Comparison of ENCODE assay signal across 14 cellular contexts in genomic region chr1:231390071-231390470, GRCh38. TPM values are rescaled to one million over a fixed set of nuclear protein-coding genes. Genes with fewer than 3 reads are reported as not detected.
DNase-seq lines count a peak whose midpoint lies in the region; ATAC-seq, FAIRE-seq and TF ChIP-seq lines count a peak whose summit lies in the region.
"Had no signal": no experiment of that assay in that cellular context is flagged by ENCODE, and none has a peak within 500 bp of the region (broad histone marks: within the 10 kb centered on the region; RNA-seq: fewer than 3 reads in every experiment).

No MANE protein-coding gene starts in this region.

- H3K4me1 Mint-ChIP-seq in activated CD4-positive, alpha-beta T cell treated with anti-CD3 and anti-CD28 coated beads for 36 hours: peaks cover 49% of the 10 kb centered on the region
- H3K4me1 Mint-ChIP-seq: nephron progenitor cell had no signal

- peak; percentile 48 for DNase-seq in activated CD4-positive, alpha-beta T cell treated with anti-CD3 and anti-CD28 coated beads for 36 hours
- no peak for DNase-seq in activated CD4-positive, alpha-beta T cell treated with anti-CD3 and anti-CD28 coated beads, Interleukin-2, amount 50 U/mL, for 1 hour
- peak; percentile 31 for DNase-seq in RCC 7860 (ENCODE audit: low spot score)
- peak; percentile 62 for DNase-seq in choroid plexus epithelial cell (ENCODE audit: low read depth)
- peak; percentile 66 for DNase-seq in renal cortical epithelial cell (ENCODE audit: low read depth)
- DNase-seq in HEK293T (ENCODE audit: extremely low spot score): no peak
- DNase-seq in Right ventricle myocardium superior: no peak
- DNase-seq: DND-41, kidney, NCI-H1417 treated with DMSO at 0.1 percent for 48 hours, nephron progenitor cell had no signal

- POLR2A ChIA-PET in activated CD4-positive, alpha-beta T cell treated with anti-CD3 and anti-CD28 coated beads for 36 hours (lab: Charles Lee): no interaction called here
- POLR2A ChIA-PET in HEK293T (lab: Yijun Ruan, JAX): no interaction called here

- H3K4me3 Mint-ChIP-seq in activated CD4-positive, alpha-beta T cell treated with anti-CD3 and anti-CD28 coated beads for 36 hours: no peak overlapping the region
- H3K4me3 Mint-ChIP-seq: nephron progenitor cell had no signal

- peaks cover 7% of the 10 kb centered on the region for H3K36me3 Mint-ChIP-seq in activated CD4-positive, alpha-beta T cell treated with anti-CD3 and anti-CD28 coated beads for 36 hours (ENCODE audit: low read depth)

- FAIRE-seq in RCC 7860 (lab: Jason Lieb, UNC): peak; percentile 76
- FAIRE-seq: A204.1, kidney had no signal

- no peaks in the 10 kb centered on the region for H3K27me3 Mint-ChIP-seq in activated CD4-positive, alpha-beta T cell treated with anti-CD3 and anti-CD28 coated beads for 36 hours

- H3K9me3 Mint-ChIP-seq in activated CD4-positive, alpha-beta T cell treated with anti-CD3 and anti-CD28 coated beads for 36 hours (ENCODE audit: low read depth): no peaks in the 10 kb centered on the region

- no peak for TF ChIP-seq CTCF in choroid plexus epithelial cell (conservative IDR thresholded peaks at IDR 0.05; ENCODE audit: low read depth, low read length)

- H3K27ac Mint-ChIP-seq in activated CD4-positive, alpha-beta T cell treated with anti-CD3 and anti-CD28 coated beads for 36 hours: peak overlapping the region; percentile 75
- H3K27ac Mint-ChIP-seq: nephron progenitor cell had no signal

- intact Hi-C loops in activated CD4-positive, alpha-beta T cell treated with anti-CD3 and anti-CD28 coated beads for 36 hours (cut with DNase I, micrococcal nuclease): loop anchor here in 1 of 2 experiments (2.0 kb wide), 1 partner anchor 31 kb away; no protein-coding TSS in a partner anchor
- intact Hi-C loops in Right ventricle myocardium superior (cut with DNase I): no loop called here

- H3K4me3 ChIP-seq in choroid plexus epithelial cell (ENCODE audit: low read depth, low read length): no peak overlapping the region
- H3K4me3 ChIP-seq: ascending aorta had no signal

- CTCF ChIA-PET in activated CD4-positive, alpha-beta T cell treated with anti-CD3 and anti-CD28 coated beads for 36 hours (lab: Charles Lee): no interaction called here
- CTCF ChIA-PET in HEK293T (lab: Yijun Ruan, JAX): no interaction called here

- peak; percentile 79 for ATAC-seq in activated CD4-positive, alpha-beta T cell treated with anti-CD3 and anti-CD28 coated beads for 36 hours
- ATAC-seq in Right ventricle myocardium superior (ENCODE audit: poor library complexity): no peak
- ATAC-seq in HG02759 (IDR thresholded peaks at IDR 0.05; ENCODE audit: unreplicated experiment): no peak

TF ChIP-seq in HEK293T, 16 proteins besides CTCF, POLR2A, EP300 and RAD21:
- TF ChIP-seq ARNT (IDR thresholded peaks at IDR 0.05): no peak
- no peak for TF ChIP-seq SP1 (IDR thresholded peaks at IDR 0.05)
- TF ChIP-seq CTBP1 (IDR thresholded peaks at IDR 0.05; ENCODE audit: borderline replicate concordance): no peak
- no peak for TF ChIP-seq SUZ12 (IDR thresholded peaks at IDR 0.05)
- TF ChIP-seq NFRKB (IDR thresholded peaks at IDR 0.05): no peak
- TF ChIP-seq FOXK2 (IDR thresholded peaks at IDR 0.05): no peak
- TF ChIP-seq PKNOX1 (IDR thresholded peaks at IDR 0.05): no peak
- TF ChIP-seq ZNF384 (IDR thresholded peaks at IDR 0.05): no peak
- TF ChIP-seq TARDBP (IDR thresholded peaks at IDR 0.05): no peak
- no peak for TF ChIP-seq BHLHE40 (IDR thresholded peaks at IDR 0.05; ENCODE audit: borderline replicate concordance)
- no peak for TF ChIP-seq FOXA1 (IDR thresholded peaks at IDR 0.05)
- TF ChIP-seq FOXM1 (IDR thresholded peaks at IDR 0.05; ENCODE audit: borderline replicate concordance): no peak
- no peak for TF ChIP-seq LEF1 (IDR thresholded peaks at IDR 0.05; ENCODE audit: borderline replicate concordance)
- TF ChIP-seq ELF4 (IDR thresholded peaks at IDR 0.05): no peak
- TF ChIP-seq HDGF (IDR thresholded peaks at IDR 0.05; ENCODE audit: borderline replicate concordance): no peak
- no peak for TF ChIP-seq L3MBTL2 (conservative IDR thresholded peaks at IDR 0.05)

RNA-seq across cellular contexts. Expression of gene EGLN1, which starts 32.0 kb away (rescaled TPM):
- 10 to 100 TPM; 31.5 to 43.7 TPM for total RNA-seq in activated CD4-positive, alpha-beta T cell treated with anti-CD3 and anti-CD28 coated beads for 36 hours
- 115 and 142 TPM in 2 replicates for total RNA-seq in renal cortical epithelial cell
- total RNA-seq in Right ventricle myocardium superior: 75.2 TPM

RNA-seq across cellular contexts. Expression of gene SPRTN, which starts 52.0 kb away (rescaled TPM):
- total RNA-seq in activated CD4-positive, alpha-beta T cell treated with anti-CD3 and anti-CD28 coated beads for 36 hours: 10 to 100 TPM in 1 of 2 experiments, 1 to 10 TPM in 1; 7.8 to 10.9 TPM
- total RNA-seq in renal cortical epithelial cell: 14.1 and 20.4 TPM in 2 replicates
- total RNA-seq in Right ventricle myocardium superior: 6.9 TPM

RNA-seq across cellular contexts. Expression of gene EXOC8, which starts 52.4 kb away (rescaled TPM):
- total RNA-seq in activated CD4-positive, alpha-beta T cell treated with anti-CD3 and anti-CD28 coated beads for 36 hours: 10 to 100 TPM; 10.0 to 13.7 TPM
- total RNA-seq in renal cortical epithelial cell (19.3 and 24.8 TPM in 2 replicates), Right ventricle myocardium superior (10.7 TPM)

Comparison
In these comparisons a context has a peak if more than half of its experiments do, and no peak if none do; other contexts are left out.
1. DNase-seq: peak in activated CD4-positive, alpha-beta T cell treated with anti-CD3 and anti-CD28 coated beads for 36 hours (single experiment), RCC 7860 (single experiment), choroid plexus epithelial cell (single experiment) and renal cortical epithelial cell (single experiment); none in activated CD4-positive, alpha-beta T cell treated with anti-CD3 and anti-CD28 coated beads, Interleukin-2, amount 50 U/mL, for 1 hour (single experiment), HEK293T (single experiment) and Right ventricle myocardium superior (single experiment).